8 cellular contexts compared by ENCODE assay signal in genomic region chr2:9555338-9556120, GRCh38. TPM values are rescaled to one million over a fixed set of nuclear protein-coding genes. Genes with fewer than 3 reads are reported as not detected.
DNase-seq lines count a peak whose midpoint lies in the region; ATAC-seq and TF ChIP-seq lines count a peak whose summit lies in the region.

Gene ADAM17 (minus strand): TSS chr2:9555830. CDS start chr2:9555605, 225 bp downstream.

- intact Hi-C loops in PC-3 (cut with micrococcal nuclease) = loop anchor here (2.0 to 5.0 kb wide), 4 partner anchors 52 to 227 kb away; no protein-coding TSS in a partner anchor

- peaks cover 20% of the 10 kb centered on the region for H4K20me1 ChIP-seq in PC-3 (ENCODE audit: low read length)

- CTCF ChIA-PET in PC-3 (lab: Charles Lee) = interaction anchor here (0.6 to 1.3 kb wide), 4 partner anchors 148 to 333 kb away, joined by 3 to 5 read pairs (median 3); no protein-coding TSS in a partner anchor

- H3K27ac ChIP-seq in PC-3 (ENCODE audit: low read length) (peak within 1 kb of the TSS; percentile 92), muscle layer of colon (ENCODE audit: low read depth, low read length) (peak within 1 kb of the TSS; percentile 99)

- H3K27me3 Mint-ChIP-seq in IgD-negative memory B cell = no peaks in the 10 kb centered on the region

- H3K36me3 ChIP-seq in PC-3 (ENCODE audit: low read depth, low read length) (no peaks in the 10 kb centered on the region), muscle layer of colon (ENCODE audit: insufficient read depth, low read length) (no peaks in the 10 kb centered on the region)

- DNase-seq in DMS153 treated with DMSO at 0.1 percent for 48 hours (lab: John Stamatoyannopoulos, UW; ENCODE audit: unreplicated experiment) (peak; percentile 88), PC-3 (peak; percentile 98), erythroblast (lab: John Stamatoyannopoulos, UW) (peak; percentile 96 to 97)
- peak; percentile 83 for DNase-seq in activated T-cell treated with anti-CD3 and anti-CD28 coated beads, Interleukin-2, amount 50 U/mL, for 1 hour
- DNase-seq in stimulated activated CD8-positive, alpha-beta memory T cell treated with anti-CD3 and anti-CD28 coated beads, Interleukin-7, amount 100 ng/mL, for 24 hours (ENCODE audit: low read depth) = peak; percentile 64

- H2AFZ ChIP-seq in PC-3 (ENCODE audit: low read length) = peak within 1 kb of the TSS; percentile 95

- peaks cover 78% of the 10 kb centered on the region for H3K79me2 ChIP-seq in PC-3 (ENCODE audit: low read length)

- peak; percentile 55 for TF ChIP-seq CTCF in PC-3 (conservative IDR thresholded peaks at IDR 0.05; ENCODE audit: low read depth, low read length)

- peak; percentile 94 for TF ChIP-seq POLR2A in erythroblast (IDR thresholded peaks at IDR 0.05; ENCODE audit: low read length)

- H3K9ac ChIP-seq in PC-3 (ENCODE audit: low read length) (peak within 1 kb of the TSS; percentile 95), muscle layer of colon (ENCODE audit: low read length) (peak within 1 kb of the TSS; percentile 95)

- peaks cover 39 to 42% (median 41%) of the 10 kb centered on the region in 3 donors for H3K4me1 Mint-ChIP-seq in IgD-negative memory B cell

- peak; percentile 81 for ATAC-seq in GM21529 (IDR thresholded peaks at IDR 0.05; ENCODE audit: unreplicated experiment)
- peak; percentile 86 for ATAC-seq in PC-3

- H3K4me3 Mint-ChIP-seq in IgD-negative memory B cell = peak within 1 kb of the TSS; percentile 97 to 99 (median 98)

- H3K4me1 ChIP-seq in PC-3 (ENCODE audit: insufficient read depth, low read length) = peaks cover 45% of the 10 kb centered on the region
- peaks cover 23% of the 10 kb centered on the region for H3K4me1 ChIP-seq in muscle layer of colon (ENCODE audit: insufficient read depth, low read length)

- POLR2A ChIA-PET in PC-3 (lab: Charles Lee; ENCODE audit: unreplicated experiment) = interaction anchor here (0.5 to 2.6 kb wide), 6 partner anchors 9 to 1257 kb away, joined by 3 to 13 read pairs (median 5); partner anchors contain the start of gene YWHAQ

- peak within 1 kb of the TSS; percentile 88 for H3K4me2 ChIP-seq in PC-3 (ENCODE audit: low read length)

- no peaks in the 10 kb centered on the region for H3F3A ChIP-seq in PC-3 (ENCODE audit: low read length, unreplicated experiment)

- H3K27ac Mint-ChIP-seq in IgD-negative memory B cell = peak within 1 kb of the TSS; percentile 88 to 99 (median 95)

- no peaks in the 10 kb centered on the region for H3K9me3 Mint-ChIP-seq in IgD-negative memory B cell

- TSS peak; percentile 57 for BruUV-seq in PC-3 (replicated peaks; lab: Mats Ljungman, UMichigan)

- H3K9me3 ChIP-seq in PC-3 (ENCODE audit: low read length) = no peaks in the 10 kb centered on the region
- H3K9me3 ChIP-seq in muscle layer of colon (ENCODE audit: low read length) = no peaks in the 10 kb centered on the region

- H3K27me3 ChIP-seq in PC-3 (ENCODE audit: low read length) (no peaks in the 10 kb centered on the region), muscle layer of colon (ENCODE audit: control insufficient read depth in 1 of 2, insufficient read depth in 2 of 2, low read length in 2 of 2) (no peaks in the 10 kb centered on the region)

- H3K4me3 ChIP-seq in PC-3 (ENCODE audit: low read length) = peak within 1 kb of the TSS; percentile 96
- peak within 1 kb of the TSS; percentile 95 to 99 for H3K4me3 ChIP-seq in muscle layer of colon (ENCODE audit: low read depth in 1 of 2, low read length in 2 of 2)

- no peaks in the 10 kb centered on the region for H3K9me2 ChIP-seq in PC-3 (replicated peaks; ENCODE audit: low read length)

- H3K36me3 Mint-ChIP-seq in IgD-negative memory B cell = peaks cover 4% of the 10 kb centered on the region

RNA-seq across cellular contexts. Expression of gene ADAM17, which starts in this region (rescaled TPM):
- 15.9 TPM for polyA plus RNA-seq in IgD-negative memory B cell
- total RNA-seq in PC-3 (2014; rRNA removed) = 23.0 and 34.3 TPM in 2 replicates

Comparison
In these comparisons a context has a peak if more than half of its experiments do, and no peak if none do; other contexts are left out.
1. Peak in every context shown above with its lines: DNase-seq, ATAC-seq, H3K4me3 ChIP-seq and H3K27ac ChIP-seq.